Comparison of ENCODE assay signal across 8 cellular contexts in the genomic region with DNA sequence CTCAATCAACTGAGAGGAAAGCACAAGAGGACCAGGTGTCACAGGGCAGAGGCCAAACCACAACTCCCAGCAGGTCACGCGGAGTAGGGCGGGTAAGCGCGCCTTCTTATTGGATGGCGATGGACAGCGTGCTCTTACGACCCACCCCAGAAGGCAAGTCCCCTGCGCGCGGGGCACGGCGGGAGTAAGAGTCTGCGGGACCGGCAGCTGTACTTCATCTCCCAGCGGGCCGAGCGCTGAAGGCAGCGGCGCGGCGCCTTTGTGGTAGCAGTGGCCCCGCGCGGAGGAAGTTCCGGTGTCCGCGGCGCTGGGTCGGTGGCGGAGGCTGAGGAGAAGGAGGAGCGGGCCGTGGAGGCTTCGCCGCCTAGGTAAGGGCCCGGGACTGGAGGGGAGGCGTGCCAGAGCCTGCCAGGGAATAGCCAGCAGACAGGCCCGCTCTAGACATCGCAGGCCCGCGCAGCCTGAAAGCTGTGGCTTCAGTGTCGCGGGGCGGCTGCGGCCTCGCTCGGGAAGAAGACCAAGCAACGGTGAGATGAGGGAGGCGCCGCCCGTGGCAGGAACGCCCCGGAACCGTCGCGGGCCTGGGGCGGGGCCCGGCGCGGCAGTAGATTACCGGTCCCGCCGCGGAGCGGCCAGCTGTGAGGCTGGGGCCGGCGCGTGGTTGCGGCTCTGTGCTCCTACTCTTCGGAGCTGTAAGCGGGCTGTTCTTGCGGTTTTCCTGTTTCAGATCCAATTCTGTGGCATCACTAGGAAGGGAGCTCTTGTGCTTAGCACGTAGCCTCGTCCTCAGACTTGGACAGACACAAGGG. TPM values are rescaled to one million over a fixed set of nuclear protein-coding genes. Genes with fewer than 3 reads are reported as not detected.
A peak's percentile ranks its signal among the peaks of the same experiment; 100 is the strongest.
DNase-seq lines count a peak whose midpoint lies in the region; ATAC-seq lines count a peak whose summit lies in the region.

A gene with protein sequence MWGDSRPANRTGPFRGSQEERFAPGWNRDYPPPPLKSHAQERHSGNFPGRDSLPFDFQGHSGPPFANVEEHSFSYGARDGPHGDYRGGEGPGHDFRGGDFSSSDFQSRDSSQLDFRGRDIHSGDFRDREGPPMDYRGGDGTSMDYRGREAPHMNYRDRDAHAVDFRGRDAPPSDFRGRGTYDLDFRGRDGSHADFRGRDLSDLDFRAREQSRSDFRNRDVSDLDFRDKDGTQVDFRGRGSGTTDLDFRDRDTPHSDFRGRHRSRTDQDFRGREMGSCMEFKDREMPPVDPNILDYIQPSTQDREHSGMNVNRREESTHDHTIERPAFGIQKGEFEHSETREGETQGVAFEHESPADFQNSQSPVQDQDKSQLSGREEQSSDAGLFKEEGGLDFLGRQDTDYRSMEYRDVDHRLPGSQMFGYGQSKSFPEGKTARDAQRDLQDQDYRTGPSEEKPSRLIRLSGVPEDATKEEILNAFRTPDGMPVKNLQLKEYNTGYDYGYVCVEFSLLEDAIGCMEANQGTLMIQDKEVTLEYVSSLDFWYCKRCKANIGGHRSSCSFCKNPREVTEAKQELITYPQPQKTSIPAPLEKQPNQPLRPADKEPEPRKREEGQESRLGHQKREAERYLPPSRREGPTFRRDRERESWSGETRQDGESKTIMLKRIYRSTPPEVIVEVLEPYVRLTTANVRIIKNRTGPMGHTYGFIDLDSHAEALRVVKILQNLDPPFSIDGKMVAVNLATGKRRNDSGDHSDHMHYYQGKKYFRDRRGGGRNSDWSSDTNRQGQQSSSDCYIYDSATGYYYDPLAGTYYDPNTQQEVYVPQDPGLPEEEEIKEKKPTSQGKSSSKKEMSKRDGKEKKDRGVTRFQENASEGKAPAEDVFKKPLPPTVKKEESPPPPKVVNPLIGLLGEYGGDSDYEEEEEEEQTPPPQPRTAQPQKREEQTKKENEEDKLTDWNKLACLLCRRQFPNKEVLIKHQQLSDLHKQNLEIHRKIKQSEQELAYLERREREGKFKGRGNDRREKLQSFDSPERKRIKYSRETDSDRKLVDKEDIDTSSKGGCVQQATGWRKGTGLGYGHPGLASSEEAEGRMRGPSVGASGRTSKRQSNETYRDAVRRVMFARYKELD (plus strand): TSS at position 293 of the 809 bp plus-strand sequence. CDS start 22,492 bp downstream, outside the sequence.

- peak within 1 kb of the TSS; percentile 97 to 100 for H3K27ac Mint-ChIP-seq in effector memory CD8-positive, alpha-beta T cell

- H3K4me1 Mint-ChIP-seq in effector memory CD8-positive, alpha-beta T cell (ENCODE audit: low read depth in 2 of 2) = peaks cover 12 to 28% of the 10 kb centered on the region in 2 donors

- no peaks in the 10 kb centered on the region for H3K27me3 Mint-ChIP-seq in effector memory CD8-positive, alpha-beta T cell

- ATAC-seq in GM21360 (IDR thresholded peaks at IDR 0.05; ENCODE audit: unreplicated experiment) = peak; percentile 83
- peak; percentile 95 for ATAC-seq in effector memory CD8-positive, alpha-beta T cell (replicated peaks)

- DNase-seq in COLO668 (lab: John Stamatoyannopoulos, UW; ENCODE audit: unreplicated experiment) = peak; percentile 97
- DNase-seq in HT1080 (ENCODE audit: low read depth) = peak; percentile 98
- DNase-seq in NOMO-1 treated with DMSO at 0.1 percent for 48 hours (lab: John Stamatoyannopoulos, UW; ENCODE audit: unreplicated experiment) = peak; percentile 99
- DNase-seq in activated CD8-positive, alpha-beta memory T cell treated with anti-CD3 and anti-CD28 coated beads for 4 hours (ENCODE audit: low read depth in 2 of 2) = peak; percentile 81 to 89
- DNase-seq in effector memory CD8-positive, alpha-beta T cell = peak; percentile 87 to 90 (median 89)
- DNase-seq in medulla oblongata (ENCODE audit: extremely low spot score) = peak; percentile 99
- DNase-seq in stimulated activated CD8-positive, alpha-beta memory T cell treated with anti-CD3 and anti-CD28 coated beads, Interleukin-12 subunit alpha, Interleukin-12 subunit beta, amount 100 ng/mL, for 1 hour (ENCODE audit: low read depth) = peak; percentile 85

- no peaks in the 10 kb centered on the region for H3K9me3 Mint-ChIP-seq in effector memory CD8-positive, alpha-beta T cell

- peak within 1 kb of the TSS; percentile 98 to 99 for H3K4me3 Mint-ChIP-seq in effector memory CD8-positive, alpha-beta T cell

- peaks cover 30% of the 10 kb centered on the region for H3K36me3 Mint-ChIP-seq in effector memory CD8-positive, alpha-beta T cell (ENCODE audit: insufficient read depth)

RNA-seq across cellular contexts. Expression of the gene that starts here (rescaled TPM):
- total RNA-seq in HT1080 (2014; rRNA removed; shearing (Covaris generic)) = 34.1 and 43.8 TPM in 2 replicates
- 27.5 and 30.9 TPM in 2 replicates for polyA plus RNA-seq in HT1080 (2015; cell fraction: cytosol; rRNA removed)
- polyA plus RNA-seq in HT1080 (2015; cell fraction: nucleus; rRNA removed) = 151 and 163 TPM in 2 replicates

Comparison
In these comparisons a context has a peak if more than half of its experiments do, and no peak if none do; other contexts are left out.
1. Peak in every context shown above with its lines: DNase-seq and ATAC-seq.